ENCODE assay signal across 31 cellular contexts in the genomic region with DNA sequence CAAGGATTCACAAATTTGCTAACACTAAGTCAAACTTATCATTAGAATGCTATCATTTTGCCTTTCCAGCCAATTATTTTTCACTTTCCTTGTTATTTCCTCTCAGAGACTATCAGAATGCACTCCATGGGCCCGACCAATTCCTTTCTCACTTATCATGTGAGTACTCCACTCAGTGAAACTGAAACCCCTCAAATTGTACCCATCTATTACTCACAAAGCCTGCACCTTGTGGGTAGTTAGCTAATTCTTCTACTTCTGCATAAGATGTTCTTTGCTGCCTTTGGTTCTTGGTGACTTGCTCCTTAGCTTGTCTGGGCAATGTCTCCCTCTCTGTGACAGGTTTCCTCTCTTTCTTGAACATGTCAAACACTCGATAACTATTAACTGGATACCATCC. TPM values are rescaled to one million over a fixed set of nuclear protein-coding genes. Genes with fewer than 3 reads are reported as not detected.
"Had no signal": no experiment of that assay in that cellular context is flagged by ENCODE, and none has a peak within 500 bp of the region (broad histone marks: within the 10 kb centered on the region; RNA-seq: fewer than 3 reads in every experiment).

No MANE protein-coding gene starts in this region.

- H3K4me1 ChIP-seq: esophagus muscularis mucosa, gastrocnemius medialis, left lung, testis, uterus had no signal

- H3K27ac ChIP-seq: coronary artery, esophagus muscularis mucosa, gastrocnemius medialis, left lung, testis, uterus, VCaP had no signal

- H3K27ac Mint-ChIP-seq: activated CD4-positive, alpha-beta T cell treated with anti-CD3 and anti-CD28 coated beads, Interleukin-2, amount 10 ng/mL, durations not matched to agents 7 days and 5 days; activated CD8-positive, alpha-beta memory T cell treated with anti-CD3 and anti-CD28 coated beads, Interleukin-2, amount 10 ng/mL, durations not matched to agents 7 days and 5 days; activated CD8-positive, alpha-beta T cell treated with anti-CD3 and anti-CD28 coated beads for 36 hours; activated naive CD4-positive, alpha-beta T cell treated with anti-CD3 and anti-CD28 coated beads, Interleukin-2, amount 10 ng/mL, durations not matched to agents 7 days and 5 days; naive thymus-derived CD4-positive, alpha-beta T cell had no signal

- H3K4me3 ChIP-seq: coronary artery, esophagus muscularis mucosa, gastrocnemius medialis, left lung, lung, smooth muscle cell, testis, uterus had no signal

- ATAC-seq: activated CD4-positive, CD25-positive, alpha-beta regulatory T cell treated with anti-CD3 and anti-CD28 coated beads, Interleukin-2, amount 50 U/mL, for 24 hours; activated CD8-positive, alpha-beta memory T cell treated with anti-CD3 and anti-CD28 coated beads, Interleukin-2, amount 10 ng/mL, durations not matched to agents 7 days and 5 days; activated CD8-positive, alpha-beta T cell treated with anti-CD3 and anti-CD28 coated beads for 36 hours; gastrocnemius medialis; left lung; naive thymus-derived CD4-positive, alpha-beta T cell; sciatic nerve had no signal

- H3K36me3 ChIP-seq: esophagus muscularis mucosa, gastrocnemius medialis, left lung, uterus had no signal

- H3K27me3 Mint-ChIP-seq: activated CD4-positive, alpha-beta T cell treated with anti-CD3 and anti-CD28 coated beads, Interleukin-2, amount 10 ng/mL, durations not matched to agents 7 days and 5 days; activated CD8-positive, alpha-beta memory T cell treated with anti-CD3 and anti-CD28 coated beads, Interleukin-2, amount 10 ng/mL, durations not matched to agents 7 days and 5 days; activated CD8-positive, alpha-beta T cell treated with anti-CD3 and anti-CD28 coated beads for 36 hours; activated naive CD4-positive, alpha-beta T cell treated with anti-CD3 and anti-CD28 coated beads, Interleukin-2, amount 10 ng/mL, durations not matched to agents 7 days and 5 days; naive thymus-derived CD4-positive, alpha-beta T cell had no signal

- H3K4me1 Mint-ChIP-seq: activated CD4-positive, alpha-beta T cell treated with anti-CD3 and anti-CD28 coated beads, Interleukin-2, amount 10 ng/mL, durations not matched to agents 7 days and 5 days; activated CD8-positive, alpha-beta memory T cell treated with anti-CD3 and anti-CD28 coated beads, Interleukin-2, amount 10 ng/mL, durations not matched to agents 7 days and 5 days; activated naive CD4-positive, alpha-beta T cell treated with anti-CD3 and anti-CD28 coated beads, Interleukin-2, amount 10 ng/mL, durations not matched to agents 7 days and 5 days; neural crest cell had no signal

- DNase-seq: activated CD4-positive, alpha-beta T cell treated with anti-CD3 and anti-CD28 coated beads, Interleukin-2, amount 10 ng/mL, durations not matched to agents 7 days and 5 days; activated CD8-positive, alpha-beta memory T cell treated with anti-CD3 and anti-CD28 coated beads, Interleukin-2, amount 10 ng/mL, durations not matched to agents 7 days and 5 days; activated CD8-positive, alpha-beta T cell treated with anti-CD3 and anti-CD28 coated beads for 36 hours; activated effector memory CD4-positive, alpha-beta T cell treated with anti-CD3 and anti-CD28 coated beads, Interleukin-2, amount 50 U/mL, for 16 hours; activated naive CD4-positive, alpha-beta T cell treated with anti-CD3 and anti-CD28 coated beads, Interleukin-2, amount 10 ng/mL, durations not matched to agents 7 days and 5 days; activated T-cell treated with anti-CD3 and anti-CD28 coated beads for 4 hours; cerebellar nuclear complex; gastrocnemius medialis; hippocampal formation; kidney glomerular epithelial cell; left lung; naive thymus-derived CD4-positive, alpha-beta T cell; stimulated activated CD4-positive, alpha-beta T cell treated with anti-CD3 and anti-CD28 coated beads, Interleukin-15, amount 100 ng/mL, for 24 hours; stimulated activated CD4-positive, alpha-beta T cell treated with anti-CD3 and anti-CD28 coated beads, Interleukin-2, amount 100 ng/mL, for 48 hours; stimulated activated CD8-positive, alpha-beta memory T cell treated with anti-CD3 and anti-CD28 coated beads, Interleukin-4, amount 100 ng/mL, for 48 hours; stimulated activated naive CD4-positive, alpha-beta T cell; testis; trophoblast cell; uterus had no signal

- H3K36me3 Mint-ChIP-seq: activated CD8-positive, alpha-beta memory T cell treated with anti-CD3 and anti-CD28 coated beads, Interleukin-2, amount 10 ng/mL, durations not matched to agents 7 days and 5 days; activated naive CD4-positive, alpha-beta T cell treated with anti-CD3 and anti-CD28 coated beads, Interleukin-2, amount 10 ng/mL, durations not matched to agents 7 days and 5 days; naive thymus-derived CD4-positive, alpha-beta T cell had no signal

- H3K27me3 ChIP-seq: esophagus muscularis mucosa, gastrocnemius medialis, left lung, testis, uterus had no signal

- H3K9me3 ChIP-seq: esophagus muscularis mucosa, gastrocnemius medialis, left lung, testis, uterus had no signal

- H3K4me3 Mint-ChIP-seq: activated CD4-positive, alpha-beta T cell treated with anti-CD3 and anti-CD28 coated beads, Interleukin-2, amount 10 ng/mL, durations not matched to agents 7 days and 5 days; activated CD8-positive, alpha-beta memory T cell treated with anti-CD3 and anti-CD28 coated beads, Interleukin-2, amount 10 ng/mL, durations not matched to agents 7 days and 5 days; activated CD8-positive, alpha-beta T cell treated with anti-CD3 and anti-CD28 coated beads for 36 hours; activated naive CD4-positive, alpha-beta T cell treated with anti-CD3 and anti-CD28 coated beads, Interleukin-2, amount 10 ng/mL, durations not matched to agents 7 days and 5 days; naive thymus-derived CD4-positive, alpha-beta T cell; neural crest cell had no signal

RNA-seq across cellular contexts. Expression of a gene that starts 35.2 kb away (rescaled TPM):
- total RNA-seq: activated CD4-positive, alpha-beta T cell treated with anti-CD3 and anti-CD28 coated beads, Interleukin-2, amount 10 ng/mL, durations not matched to agents 7 days and 5 days; activated CD8-positive, alpha-beta memory T cell treated with anti-CD3 and anti-CD28 coated beads, Interleukin-2, amount 10 ng/mL, durations not matched to agents 7 days and 5 days; activated CD8-positive, alpha-beta T cell treated with anti-CD3 and anti-CD28 coated beads for 36 hours; left lung; mesenteric fat pad; naive thymus-derived CD4-positive, alpha-beta T cell; neural crest cell; omental fat pad; posterior vena cava; renal cortical epithelial cell; sciatic nerve; uterus had no signal
- polyA plus RNA-seq: lung; naive thymus-derived CD4-positive, alpha-beta T cell; smooth muscle cell had no signal
